Comparison of ENCODE assay signal across 13 cellular contexts in genomic region chr5:119339965-119340364, GRCh38. TPM values are rescaled to one million over a fixed set of nuclear protein-coding genes. Genes with fewer than 3 reads are reported as not detected.
A peak's percentile ranks its signal among the peaks of the same experiment; 100 is the strongest.
DNase-seq lines count a peak whose midpoint lies in the region; ATAC-seq and TF ChIP-seq lines count a peak whose summit lies in the region.
"Had no signal": no experiment of that assay in that cellular context is flagged by ENCODE, and none has a peak within 500 bp of the region (broad histone marks: within the 10 kb centered on the region; RNA-seq: fewer than 3 reads in every experiment).

No MANE protein-coding gene starts in this region.

- H3K27ac ChIP-seq in Karpas-422 (ENCODE audit: low read length) = peak overlapping the region; percentile 91; the same call in 1 of the 2 replicates
- H3K27ac ChIP-seq in spleen = peak overlapping the region; percentile 43 to 91 (median 85)
- no peak overlapping the region for H3K27ac ChIP-seq in brain microvascular endothelial cell
- H3K27ac ChIP-seq: A549, gastrocnemius medialis, ovary, RWPE1 had no signal

- peaks cover 9% of the 10 kb centered on the region; the same call in 1 of the 2 replicates for H4K20me1 ChIP-seq in Karpas-422 (ENCODE audit: insufficient read depth, low read depth, low read length)

- intact Hi-C loops in spleen (cut with DNase I; ENCODE audit: low total_unique reads) = no loop called here

- peak overlapping the region; percentile 25; the same call in 1 of the 2 replicates for H3K9ac ChIP-seq in Karpas-422 (ENCODE audit: low read length)

- peaks cover 95% of the 10 kb centered on the region for H3K4me1 Mint-ChIP-seq in activated naive CD8-positive, alpha-beta T cell (ENCODE audit: low read depth)

- 47 to 61% (median 54%) methylated on average over 4 of the region's 4 CpGs for WGBS in spleen, 5 donors

- peak overlapping the region; percentile 96 for H3K27ac Mint-ChIP-seq in activated naive CD8-positive, alpha-beta T cell

- H3K27me3 ChIP-seq in Karpas-422 (ENCODE audit: low read length) (no peaks in the 10 kb centered on the region), spleen (replicated peaks in 1 of 7) (no peaks in the 10 kb centered on the region), brain microvascular endothelial cell (replicated peaks) (no peaks in the 10 kb centered on the region)
- H3K27me3 ChIP-seq: gastrocnemius medialis, ovary had no signal

- peaks cover 12% of the 10 kb centered on the region; the same call in 1 of the 2 replicates for H3K36me3 ChIP-seq in Karpas-422 (ENCODE audit: insufficient read depth, low read length)
- no peaks in the 10 kb centered on the region for H3K36me3 ChIP-seq in spleen
- no peaks in the 10 kb centered on the region for H3K36me3 ChIP-seq in brain microvascular endothelial cell (replicated peaks)
- H3K36me3 ChIP-seq: gastrocnemius medialis, ovary had no signal

- H3K27me3 Mint-ChIP-seq in activated naive CD8-positive, alpha-beta T cell = no peaks in the 10 kb centered on the region

- H3K4me3 ChIP-seq in Karpas-422 (ENCODE audit: low read length) (peak overlapping the region; percentile 48), spleen (peak overlapping the region in 2 of 8 donors; percentile 10 to 60), brain microvascular endothelial cell (ENCODE audit: low read depth, low read length) (no peak overlapping the region)
- H3K4me3 ChIP-seq: A549, gastrocnemius medialis, ovary had no signal

- H2AFZ ChIP-seq in Karpas-422 (ENCODE audit: low read length) = no peak overlapping the region

- H3K79me2 ChIP-seq in Karpas-422 (ENCODE audit: low read length) = 0 out of 2 replicates have a peak, but pooled peaks cover 12% of the 10 kb centered on the region

- TF ChIP-seq CTCF in spleen (IDR thresholded peaks at IDR 0.05 in 8 of 11, conservative IDR thresholded peaks at IDR 0.05 in 3 of 11) (no peak), brain microvascular endothelial cell (IDR thresholded peaks at IDR 0.05; ENCODE audit: low read depth, low read length, missing control alignments) (no peak)

- H3K9me3 ChIP-seq in Karpas-422 (ENCODE audit: low read length) (no peaks in the 10 kb centered on the region; the same call in 1 of the 2 replicates), spleen (no peaks in the 10 kb centered on the region)
- H3K9me3 ChIP-seq: A549, gastrocnemius medialis, ovary had no signal

- no peaks in the 10 kb centered on the region for H3K9me3 Mint-ChIP-seq in activated naive CD8-positive, alpha-beta T cell (ENCODE audit: low read depth)

- peak; percentile 41 for DNase-seq in activated CD4-positive, alpha-beta T cell treated with anti-CD3 and anti-CD28 coated beads for 48 hours
- DNase-seq in activated CD4-positive, alpha-beta T cell treated with anti-CD3 and anti-CD28 coated beads, Interleukin-2, amount 50 U/mL, for 4 hours = no peak
- DNase-seq in Karpas-422 (no peak), spleen (no peak), Kasumi-1 (lab: John Stamatoyannopoulos, UW) (no peak), brain microvascular endothelial cell (no peak)
- DNase-seq: DMS79 treated with DMSO at 0.1 percent for 48 hours, gastrocnemius medialis, ovary had no signal

- no peak for TF ChIP-seq POLR2A in spleen (IDR thresholded peaks at IDR 0.05)

- H3K4me2 ChIP-seq in Karpas-422 (ENCODE audit: low read depth, low read length, poor library complexity, severe bottlenecking) = peak overlapping the region; percentile 75
- H3K4me2 ChIP-seq: A549 had no signal

- H3K4me1 ChIP-seq in Karpas-422 (ENCODE audit: low read length) (peaks cover 93% of the 10 kb centered on the region), spleen (peaks cover 52 to 100% (median 98%) of the 10 kb centered on the region in 6 donors)

- no peaks in the 10 kb centered on the region for H3K9me2 ChIP-seq in Karpas-422 (replicated peaks; ENCODE audit: insufficient read depth, low read length)

- in situ Hi-C loops in brain microvascular endothelial cell (cut with HindIII; ENCODE audit: low pct_ligation_motif_present, low sequenced_read_pairs) = no loop called here

- no peak for ATAC-seq in HG03108 (IDR thresholded peaks at IDR 0.05; ENCODE audit: unreplicated experiment)
- ATAC-seq: A549, gastrocnemius medialis had no signal

- peaks cover 5% of the 10 kb centered on the region for H3K36me3 Mint-ChIP-seq in activated naive CD8-positive, alpha-beta T cell

- peak overlapping the region; percentile 79 for H3K4me3 Mint-ChIP-seq in activated naive CD8-positive, alpha-beta T cell

RNA-seq across cellular contexts. Expression of gene TNFAIP8, which starts 15.9 kb away (rescaled TPM):
- total RNA-seq in Karpas-422 (2014; rRNA removed; shearing (Covaris generic); ENCODE audit: low replicate concordance) = 34.5 and 58.7 TPM in 2 replicates
- 100 to 1,000 TPM in 4 of 7 donors, 10 to 100 TPM in 3; 71.1 to 113 (median 102) TPM for total RNA-seq in spleen
- 100 to 1,000 TPM in 2 of 3 donors, 10 to 100 TPM in 1; 91.9 to 123 (median 100) TPM for polyA plus RNA-seq in spleen
